In genomic region chr6:116424001-116424400, GRCh38 we compare ENCODE assay signal across 21 cellular contexts. TPM values are rescaled to one million over a fixed set of nuclear protein-coding genes. Genes with fewer than 3 reads are reported as not detected.
DNase-seq lines count a peak whose midpoint lies in the region; ATAC-seq, FAIRE-seq and TF ChIP-seq lines count a peak whose summit lies in the region.
"Had no signal": no experiment of that assay in that cellular context is flagged by ENCODE, and none has a peak within 500 bp of the region (broad histone marks: within the 10 kb centered on the region; RNA-seq: fewer than 3 reads in every experiment).

No MANE protein-coding gene starts in this region.

- no peak overlapping the region for H2BK120ac ChIP-seq in mesenchymal stem cell (ENCODE audit: low read depth, low read length)

- H3K18ac ChIP-seq in mesenchymal stem cell (ENCODE audit: low read depth in 1 of 2, low read length in 2 of 2), result no peak overlapping the region

- no peak overlapping the region for H3K4ac ChIP-seq in mesenchymal stem cell (ENCODE audit: low read depth in 1 of 2, low read length in 2 of 2)

- peaks cover 2% of the 10 kb centered on the region for H3K4me1 ChIP-seq in mesenchymal stem cell (ENCODE audit: control insufficient read depth, insufficient read depth, low read depth, low read length)

- DNase-seq in Daoy (ENCODE audit: low read depth) (peak; percentile 46), LHCN-M2 (ENCODE audit: low read depth) (peak; percentile 67), bronchial epithelial cell (ENCODE audit: low read depth) (peak; percentile 77), mesenchymal stem cell (peak; percentile 57), GOT3 (lab: John Stamatoyannopoulos, UW) (no peak), HuH-7.5 (ENCODE audit: low spot score) (no peak)
- DNase-seq in stimulated activated CD4-positive, alpha-beta T cell treated with anti-CD3 and anti-CD28 coated beads, Interleukin-1b, Interleukin-23, amount 100 ng/mL, for 48 hours, result no peak
- DNase-seq: activated CD4-positive, alpha-beta T cell treated with anti-CD3 and anti-CD28 coated beads, Interleukin-2, amount 10 ng/mL, durations not matched to agents 7 days and 5 days; activated T-cell treated with anti-CD3 and anti-CD28 coated beads for 4 hours; DND-41; dorsolateral prefrontal cortex; left colon; NCI-H1092; nucleus accumbens; OCI-M1; sigmoid colon; stimulated activated CD4-positive, alpha-beta T cell treated with anti-CD3 and anti-CD28 coated beads, Interleukin-2, amount 100 ng/mL, for 48 hours had no signal

- no peak overlapping the region for H2AFZ ChIP-seq in mesenchymal stem cell (ENCODE audit: low read depth, low read length)

- H3K4me3 ChIP-seq in bronchial epithelial cell (ENCODE audit: low read depth, low read length) (no peak overlapping the region), mesenchymal stem cell (ENCODE audit: insufficient read depth in 1 of 2, low read depth in 1 of 2, low read length in 2 of 2) (no peak overlapping the region)
- H3K4me3 ChIP-seq: dorsolateral prefrontal cortex, K562, sigmoid colon had no signal

- no peak overlapping the region for H2AK5ac ChIP-seq in mesenchymal stem cell (ENCODE audit: low read length, severe bottlenecking)

- H2BK5ac ChIP-seq in mesenchymal stem cell (ENCODE audit: low read depth, low read length, poor library complexity, severe bottlenecking), result no peak overlapping the region

- H4K8ac ChIP-seq in mesenchymal stem cell (ENCODE audit: low read length), result no peak overlapping the region

- H3K36me3 ChIP-seq in bronchial epithelial cell (ENCODE audit: control insufficient read depth, insufficient read depth, low read length) (peaks cover 5% of the 10 kb centered on the region), mesenchymal stem cell (ENCODE audit: control insufficient read depth in 1 of 2, insufficient read depth in 2 of 2, low read depth in 1 of 2, low read length in 2 of 2) (peaks cover 7 to 22% of the 10 kb centered on the region in 2 experiments)

- no peak overlapping the region for H2BK15ac ChIP-seq in mesenchymal stem cell (ENCODE audit: low read depth, poor library complexity, severe bottlenecking)

- FAIRE-seq in bronchial epithelial cell (lab: Jason Lieb, UNC), result no peak
- FAIRE-seq: K562, TTC549, urothelium cell line had no signal

- no peak overlapping the region for H3K23ac ChIP-seq in mesenchymal stem cell (ENCODE audit: low read length in 2 of 2)

- H3K9me3 ChIP-seq in mesenchymal stem cell (ENCODE audit: control insufficient read depth, low read length), result no peaks in the 10 kb centered on the region
- H3K9me3 ChIP-seq: sigmoid colon had no signal

- no peak overlapping the region for H3K27ac ChIP-seq in mesenchymal stem cell (ENCODE audit: low read length, poor library complexity, severe bottlenecking)
- H3K27ac ChIP-seq: dorsolateral prefrontal cortex, sigmoid colon had no signal

- peaks cover 15% of the 10 kb centered on the region for H3K79me1 ChIP-seq in mesenchymal stem cell (replicated peaks; ENCODE audit: low read length, poor library complexity, severe bottlenecking)

- peak overlapping the region; percentile 61 for H3K9ac ChIP-seq in mesenchymal stem cell (ENCODE audit: low read length)

- H4K91ac ChIP-seq in mesenchymal stem cell (ENCODE audit: low read length), result no peak overlapping the region

- 64% methylated on average over 1 of the region's 1 CpG for WGBS in mesenchymal stem cell

- no peak for TF ChIP-seq CTCF in bronchial epithelial cell (IDR thresholded peaks at IDR 0.05; ENCODE audit: insufficient read depth, low read length, severe bottlenecking)

- no peaks in the 10 kb centered on the region for H3K27me3 ChIP-seq in bronchial epithelial cell (ENCODE audit: control insufficient read depth, insufficient read depth, low read length)
- no peaks in the 10 kb centered on the region for H3K27me3 ChIP-seq in mesenchymal stem cell (ENCODE audit: control insufficient read depth in 1 of 2, insufficient read depth in 1 of 2, low read length in 2 of 2)
- H3K27me3 ChIP-seq: dorsolateral prefrontal cortex, sigmoid colon had no signal

- no peak overlapping the region for H2BK12ac ChIP-seq in mesenchymal stem cell (ENCODE audit: low read length in 2 of 2)

- H3K14ac ChIP-seq in mesenchymal stem cell (ENCODE audit: low read length in 2 of 2), result no peak overlapping the region

- H3K4me2 ChIP-seq in mesenchymal stem cell (ENCODE audit: low read length, poor library complexity, severe bottlenecking), result no peak overlapping the region

- no peak for ATAC-seq in HG02852 (IDR thresholded peaks at IDR 0.05; ENCODE audit: unreplicated experiment)
- ATAC-seq: K562, left colon had no signal

RNA-seq across cellular contexts. Expression of gene CALHM6, which starts 37.2 kb away (rescaled TPM):
- total RNA-seq in Daoy (2014; rRNA removed; shearing (Covaris generic)), result 6.0 and 11.7 TPM in 2 replicates
- total RNA-seq in LHCN-M2 (2014; rRNA removed) (2.7 and 3.9 TPM in 2 replicates), bronchial epithelial cell (0.64 and 0.79 TPM in 2 replicates)
- polyA plus RNA-seq in LHCN-M2 (2012), result 6.3 TPM
- 1.9 TPM for polyA plus RNA-seq in mesenchymal stem cell (2013, experiment 1 of 2)
- polyA plus RNA-seq in mesenchymal stem cell (2013, experiment 2 of 2), result 1.3 TPM
- total RNA-seq: K562 had no signal

RNA-seq across cellular contexts. Expression of gene DSE, which starts 53.3 kb away (rescaled TPM):
- total RNA-seq in Daoy (2014; rRNA removed; shearing (Covaris generic)), result 29.5 and 42.6 TPM in 2 replicates
- total RNA-seq in LHCN-M2 (2014; rRNA removed) (28.4 and 31.7 TPM in 2 replicates), bronchial epithelial cell (56.6 and 100 TPM in 2 replicates)
- 23.3 TPM for polyA plus RNA-seq in LHCN-M2 (2012)
- 32.5 TPM for polyA plus RNA-seq in mesenchymal stem cell (2013, experiment 1 of 2)
- polyA plus RNA-seq in mesenchymal stem cell (2013, experiment 2 of 2), result 32.4 TPM

Comparison
In these comparisons a context has a peak if more than half of its experiments do, and no peak if none do; other contexts are left out.
1. DNase-seq: peak in Daoy (single experiment), LHCN-M2 (single experiment), bronchial epithelial cell (single experiment) and mesenchymal stem cell (single experiment); none in stimulated activated CD4-positive, alpha-beta T cell treated with anti-CD3 and anti-CD28 coated beads, Interleukin-1b, Interleukin-23, amount 100 ng/mL, for 48 hours (single experiment), GOT3 (single experiment) and HuH-7.5 (single experiment).